In the genomic region with DNA sequence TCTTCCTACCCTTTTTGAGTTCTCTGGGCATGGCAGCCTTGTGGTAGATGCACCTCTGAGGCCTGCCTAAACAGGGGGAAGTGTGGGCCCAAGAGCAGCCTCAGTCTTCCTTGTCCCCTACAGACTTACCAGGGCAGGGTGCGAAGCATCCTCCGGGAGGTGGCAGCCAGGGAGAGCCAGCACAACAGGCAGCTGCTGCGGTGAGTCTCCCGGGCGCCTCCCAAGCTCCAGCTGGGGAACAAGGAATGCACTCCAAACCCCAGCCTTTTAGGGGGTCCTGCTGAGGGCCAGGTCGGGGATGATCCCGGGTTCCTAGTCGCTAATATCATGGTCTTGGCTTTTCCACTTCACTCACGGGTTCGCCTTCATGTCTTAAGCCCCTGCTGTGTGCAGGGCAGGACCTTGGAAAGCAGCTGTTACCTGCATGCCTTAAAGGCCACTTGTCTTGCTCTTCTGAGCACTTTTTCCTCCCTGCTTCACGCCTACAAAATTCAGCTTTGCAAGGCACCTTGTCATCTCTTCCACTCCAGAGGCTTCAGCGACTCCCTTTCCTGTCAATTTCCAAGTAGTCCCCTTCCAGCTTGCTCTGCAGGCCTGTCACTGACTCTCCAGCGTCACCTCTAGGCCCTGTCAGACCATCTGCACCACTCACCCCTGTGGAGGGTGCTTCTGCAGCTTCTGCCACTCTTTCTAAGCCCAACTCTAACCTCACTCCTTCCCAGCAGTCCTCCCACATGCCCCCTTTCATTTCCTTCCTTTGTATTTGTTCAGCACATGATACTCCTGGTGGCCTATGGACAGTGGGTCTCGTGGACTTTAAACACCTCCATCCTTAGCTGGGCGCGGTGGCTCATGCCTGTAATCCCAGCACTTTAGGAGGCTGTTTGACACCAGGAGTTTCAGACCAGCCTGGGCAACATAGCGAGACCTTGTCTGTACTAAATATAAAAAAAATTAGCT, we compare ENCODE assay signal across 3 cellular contexts.
TF ChIP-seq lines count a peak whose summit lies in the region.

No MANE protein-coding gene starts in this region.

TF ChIP-seq in SK-N-SH, 30 proteins besides CTCF, POLR2A, EP300 and RAD21 (continued from another document):
- TF ChIP-seq REST (IDR thresholded peaks at IDR 0.05; ENCODE audit: low read depth, low read length) (peak; percentile 68; the same call in 1 of the 2 replicates), MEF2A (IDR thresholded peaks at IDR 0.05; ENCODE audit: borderline replicate concordance, low read depth) (no peak)

TF ChIP-seq in SK-N-SH treated with all-trans-retinoic acid at 6 μM for 48 hours, 23 proteins besides CTCF, POLR2A, EP300 and RAD21 (continued from another document):
- TF ChIP-seq, protein P1, sequence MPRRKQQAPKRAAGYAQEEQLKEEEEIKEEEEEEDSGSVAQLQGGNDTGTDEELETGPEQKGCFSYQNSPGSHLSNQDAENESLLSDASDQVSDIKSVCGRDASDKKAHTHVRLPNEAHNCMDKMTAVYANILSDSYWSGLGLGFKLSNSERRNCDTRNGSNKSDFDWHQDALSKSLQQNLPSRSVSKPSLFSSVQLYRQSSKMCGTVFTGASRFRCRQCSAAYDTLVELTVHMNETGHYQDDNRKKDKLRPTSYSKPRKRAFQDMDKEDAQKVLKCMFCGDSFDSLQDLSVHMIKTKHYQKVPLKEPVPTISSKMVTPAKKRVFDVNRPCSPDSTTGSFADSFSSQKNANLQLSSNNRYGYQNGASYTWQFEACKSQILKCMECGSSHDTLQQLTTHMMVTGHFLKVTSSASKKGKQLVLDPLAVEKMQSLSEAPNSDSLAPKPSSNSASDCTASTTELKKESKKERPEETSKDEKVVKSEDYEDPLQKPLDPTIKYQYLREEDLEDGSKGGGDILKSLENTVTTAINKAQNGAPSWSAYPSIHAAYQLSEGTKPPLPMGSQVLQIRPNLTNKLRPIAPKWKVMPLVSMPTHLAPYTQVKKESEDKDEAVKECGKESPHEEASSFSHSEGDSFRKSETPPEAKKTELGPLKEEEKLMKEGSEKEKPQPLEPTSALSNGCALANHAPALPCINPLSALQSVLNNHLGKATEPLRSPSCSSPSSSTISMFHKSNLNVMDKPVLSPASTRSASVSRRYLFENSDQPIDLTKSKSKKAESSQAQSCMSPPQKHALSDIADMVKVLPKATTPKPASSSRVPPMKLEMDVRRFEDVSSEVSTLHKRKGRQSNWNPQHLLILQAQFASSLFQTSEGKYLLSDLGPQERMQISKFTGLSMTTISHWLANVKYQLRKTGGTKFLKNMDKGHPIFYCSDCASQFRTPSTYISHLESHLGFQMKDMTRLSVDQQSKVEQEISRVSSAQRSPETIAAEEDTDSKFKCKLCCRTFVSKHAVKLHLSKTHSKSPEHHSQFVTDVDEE (CRISPR knock-in tag; IDR thresholded peaks at IDR 0.05), result no peak
- TF ChIP-seq, protein P2, sequence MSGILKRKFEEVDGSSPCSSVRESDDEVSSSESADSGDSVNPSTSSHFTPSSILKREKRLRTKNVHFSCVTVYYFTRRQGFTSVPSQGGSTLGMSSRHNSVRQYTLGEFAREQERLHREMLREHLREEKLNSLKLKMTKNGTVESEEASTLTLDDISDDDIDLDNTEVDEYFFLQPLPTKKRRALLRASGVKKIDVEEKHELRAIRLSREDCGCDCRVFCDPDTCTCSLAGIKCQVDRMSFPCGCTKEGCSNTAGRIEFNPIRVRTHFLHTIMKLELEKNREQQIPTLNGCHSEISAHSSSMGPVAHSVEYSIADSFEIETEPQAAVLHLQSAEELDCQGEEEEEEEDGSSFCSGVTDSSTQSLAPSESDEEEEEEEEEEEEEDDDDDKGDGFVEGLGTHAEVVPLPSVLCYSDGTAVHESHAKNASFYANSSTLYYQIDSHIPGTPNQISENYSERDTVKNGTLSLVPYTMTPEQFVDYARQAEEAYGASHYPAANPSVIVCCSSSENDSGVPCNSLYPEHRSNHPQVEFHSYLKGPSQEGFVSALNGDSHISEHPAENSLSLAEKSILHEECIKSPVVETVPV (CRISPR knock-in tag; IDR thresholded peaks at IDR 0.05), result no peak
- no peak for TF ChIP-seq GLIS3 (CRISPR knock-in tag; IDR thresholded peaks at IDR 0.05)
- TF ChIP-seq CSDC2 (CRISPR knock-in tag; IDR thresholded peaks at IDR 0.05), result no peak
- no peak for TF ChIP-seq ZC3H10 (CRISPR knock-in tag; IDR thresholded peaks at IDR 0.05)
- TF ChIP-seq PPARA (CRISPR knock-in tag; IDR thresholded peaks at IDR 0.05; ENCODE audit: borderline replicate concordance), result no peak
- TF ChIP-seq, protein P3, sequence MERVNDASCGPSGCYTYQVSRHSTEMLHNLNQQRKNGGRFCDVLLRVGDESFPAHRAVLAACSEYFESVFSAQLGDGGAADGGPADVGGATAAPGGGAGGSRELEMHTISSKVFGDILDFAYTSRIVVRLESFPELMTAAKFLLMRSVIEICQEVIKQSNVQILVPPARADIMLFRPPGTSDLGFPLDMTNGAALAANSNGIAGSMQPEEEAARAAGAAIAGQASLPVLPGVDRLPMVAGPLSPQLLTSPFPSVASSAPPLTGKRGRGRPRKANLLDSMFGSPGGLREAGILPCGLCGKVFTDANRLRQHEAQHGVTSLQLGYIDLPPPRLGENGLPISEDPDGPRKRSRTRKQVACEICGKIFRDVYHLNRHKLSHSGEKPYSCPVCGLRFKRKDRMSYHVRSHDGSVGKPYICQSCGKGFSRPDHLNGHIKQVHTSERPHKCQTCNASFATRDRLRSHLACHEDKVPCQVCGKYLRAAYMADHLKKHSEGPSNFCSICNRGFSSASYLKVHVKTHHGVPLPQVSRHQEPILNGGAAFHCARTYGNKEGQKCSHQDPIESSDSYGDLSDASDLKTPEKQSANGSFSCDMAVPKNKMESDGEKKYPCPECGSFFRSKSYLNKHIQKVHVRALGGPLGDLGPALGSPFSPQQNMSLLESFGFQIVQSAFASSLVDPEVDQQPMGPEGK (CRISPR knock-in tag; IDR thresholded peaks at IDR 0.05; ENCODE audit: borderline replicate concordance), result no peak
- TF ChIP-seq BACH2 (CRISPR knock-in tag; IDR thresholded peaks at IDR 0.05; ENCODE audit: borderline replicate concordance), result no peak
- TF ChIP-seq ZFP3 (CRISPR knock-in tag; IDR thresholded peaks at IDR 0.05), result no peak
- TF ChIP-seq OSR1 (CRISPR knock-in tag; IDR thresholded peaks at IDR 0.05), result no peak
- no peak for TF ChIP-seq SNAI2 (CRISPR knock-in tag; IDR thresholded peaks at IDR 0.05)
- no peak for TF ChIP-seq TOX (CRISPR knock-in tag; IDR thresholded peaks at IDR 0.05; ENCODE audit: borderline replicate concordance)
- TF ChIP-seq ESRRG (CRISPR knock-in tag; IDR thresholded peaks at IDR 0.05), result no peak

TF ChIP-seq in Ishikawa, 13 proteins besides CTCF, POLR2A, EP300 and RAD21 (continued from another document):
- peak; percentile 59; the same call in 1 of the 2 replicates for TF ChIP-seq REST (IDR thresholded peaks at IDR 0.05; ENCODE audit: low read depth)
